Comparison of ENCODE assay signal across 9 cellular contexts in the genomic region with DNA sequence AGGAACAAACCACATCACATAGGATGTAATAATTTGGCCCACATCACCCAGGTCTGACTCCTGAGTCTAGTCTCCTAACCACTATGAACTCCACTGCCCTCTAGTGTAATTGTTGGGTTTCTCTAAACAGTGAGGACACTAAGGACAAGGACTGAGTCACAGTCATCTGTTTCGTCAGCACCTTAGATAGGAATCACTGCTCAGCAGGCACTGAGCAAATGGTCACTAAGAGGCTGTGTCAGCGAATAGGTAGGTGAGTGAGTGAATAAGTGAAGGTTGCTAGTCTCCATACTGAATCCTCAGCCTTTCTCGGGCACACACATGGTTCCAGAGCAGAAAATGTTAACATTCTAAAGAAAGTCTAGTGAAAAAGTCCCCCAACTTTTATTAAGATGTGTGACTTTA.
DNase-seq lines count a peak whose midpoint lies in the region; ATAC-seq, FAIRE-seq and TF ChIP-seq lines count a peak whose summit lies in the region.
"Had no signal": no experiment of that assay in that cellular context is flagged by ENCODE, and none has a peak within 500 bp of the region (broad histone marks: within the 10 kb centered on the region; RNA-seq: fewer than 3 reads in every experiment).

No MANE protein-coding gene starts in this region.

- FAIRE-seq in kidney (lab: Jason Lieb, UNC), result no peak
- FAIRE-seq: islet of Langerhans had no signal

- intact Hi-C loops in ascending aorta (cut with DNase I) (no loop called here), kidney (cut with DNase I) (no loop called here), aorta (cut with DNase I) (loop anchor here (10.0 kb wide), 1 partner anchor 416 kb away; no protein-coding TSS in a partner anchor)

- H3K9ac ChIP-seq in kidney (ENCODE audit: low read length in 2 of 2), result no peak overlapping the region

- DNase-seq in AG04450 (ENCODE audit: low read depth, low spot score) (no peak), NCI-H2196 treated with DMSO at 0.1 percent for 48 hours (lab: John Stamatoyannopoulos, UW; ENCODE audit: unreplicated experiment) (peak; percentile 47), ascending aorta (ENCODE audit: low spot score in 2 of 2) (no peak), kidney (no peak), aorta (no peak), mucosa of gallbladder (ENCODE audit: low spot score) (no peak)

- WGBS in aorta, 2 donors, result 71 to 74% methylated on average over 3 of the region's 3 CpGs

- H3K4me1 ChIP-seq in ascending aorta (peaks cover 0 to 4% of the 10 kb centered on the region in 2 donors), kidney (ENCODE audit: control insufficient read depth in 1 of 2, insufficient read depth in 1 of 2, low read depth in 1 of 2, low read length in 2 of 2) (no peaks in the 10 kb centered on the region), aorta (ENCODE audit: control insufficient read depth in 1 of 2, insufficient read depth in 2 of 2, low read length in 2 of 2) (peaks cover 0 to 2% of the 10 kb centered on the region in 2 donors)

- H3K27ac ChIP-seq in AG04450 (ENCODE audit: low read depth, low read length), result no peak overlapping the region
- H3K27ac ChIP-seq in ascending aorta, result no peak overlapping the region
- no peak overlapping the region for H3K27ac ChIP-seq in kidney (ENCODE audit: low read depth in 2 of 2, low read length in 2 of 2)
- H3K27ac ChIP-seq in aorta (ENCODE audit: low read depth in 1 of 2, low read length in 2 of 2), result no peak overlapping the region

- H3K36me3 ChIP-seq in ascending aorta (no peaks in the 10 kb centered on the region), kidney (ENCODE audit: control insufficient read depth in 1 of 2, insufficient read depth in 2 of 2, low read length in 2 of 2) (no peaks in the 10 kb centered on the region), aorta (ENCODE audit: control insufficient read depth in 1 of 2, insufficient read depth in 2 of 2, low read length in 1 of 2) (no peaks in the 10 kb centered on the region)

- TF ChIP-seq CTCF in AG04450 (IDR thresholded peaks at IDR 0.05; ENCODE audit: low read depth, low read length) (peak; percentile 66), ascending aorta (IDR thresholded peaks at IDR 0.05) (peak in 2 of 3 experiments; percentile 35 to 46), kidney (IDR thresholded peaks at IDR 0.05; ENCODE audit: borderline replicate concordance, extremely low read depth, insufficient read depth) (peak; percentile 31)

- CTCF ChIA-PET in AG04450 (lab: Charles Lee), result no interaction called here

- POLR2A ChIA-PET in AG04450 (lab: Yijun Ruan, JAX), result no interaction called here

- peak; percentile 91 for ATAC-seq in GM18511 (IDR thresholded peaks at IDR 0.05; ENCODE audit: unreplicated experiment)
- peak; percentile 79 for ATAC-seq in HG03025 (IDR thresholded peaks at IDR 0.05; ENCODE audit: low FRiP score, unreplicated experiment)
- no peak for ATAC-seq in aorta (ENCODE audit: low FRiP score)

- no peak overlapping the region for H3K4me3 ChIP-seq in AG04450 (ENCODE audit: low read depth, low read length)
- no peak overlapping the region for H3K4me3 ChIP-seq in ascending aorta
- no peak overlapping the region for H3K4me3 ChIP-seq in kidney (ENCODE audit: low read length in 2 of 2)
- H3K4me3 ChIP-seq in aorta (ENCODE audit: low read length in 2 of 2), result no peak overlapping the region

- H3K27me3 ChIP-seq in AG04450 (ENCODE audit: control insufficient read depth, insufficient read depth, low read length) (no peaks in the 10 kb centered on the region), ascending aorta (no peaks in the 10 kb centered on the region), aorta (ENCODE audit: control insufficient read depth in 1 of 2, insufficient read depth in 2 of 2, low read length in 1 of 2) (no peaks in the 10 kb centered on the region)

- H3K9me3 ChIP-seq in AG04450 (ENCODE audit: control insufficient read depth, insufficient read depth, low read length), result no peaks in the 10 kb centered on the region
- no peaks in the 10 kb centered on the region for H3K9me3 ChIP-seq in ascending aorta
- H3K9me3 ChIP-seq in kidney (ENCODE audit: control insufficient read depth in 1 of 2, low read length in 2 of 2), result no peaks in the 10 kb centered on the region
- no peaks in the 10 kb centered on the region for H3K9me3 ChIP-seq in aorta (ENCODE audit: control insufficient read depth, low read length)

Comparison
In these comparisons a context has a peak if more than half of its experiments do, and no peak if none do; other contexts are left out.
1. intact Hi-C loops: an anchor here in aorta (10.0 kb wide); none called in ascending aorta and kidney.